In the genomic region with DNA sequence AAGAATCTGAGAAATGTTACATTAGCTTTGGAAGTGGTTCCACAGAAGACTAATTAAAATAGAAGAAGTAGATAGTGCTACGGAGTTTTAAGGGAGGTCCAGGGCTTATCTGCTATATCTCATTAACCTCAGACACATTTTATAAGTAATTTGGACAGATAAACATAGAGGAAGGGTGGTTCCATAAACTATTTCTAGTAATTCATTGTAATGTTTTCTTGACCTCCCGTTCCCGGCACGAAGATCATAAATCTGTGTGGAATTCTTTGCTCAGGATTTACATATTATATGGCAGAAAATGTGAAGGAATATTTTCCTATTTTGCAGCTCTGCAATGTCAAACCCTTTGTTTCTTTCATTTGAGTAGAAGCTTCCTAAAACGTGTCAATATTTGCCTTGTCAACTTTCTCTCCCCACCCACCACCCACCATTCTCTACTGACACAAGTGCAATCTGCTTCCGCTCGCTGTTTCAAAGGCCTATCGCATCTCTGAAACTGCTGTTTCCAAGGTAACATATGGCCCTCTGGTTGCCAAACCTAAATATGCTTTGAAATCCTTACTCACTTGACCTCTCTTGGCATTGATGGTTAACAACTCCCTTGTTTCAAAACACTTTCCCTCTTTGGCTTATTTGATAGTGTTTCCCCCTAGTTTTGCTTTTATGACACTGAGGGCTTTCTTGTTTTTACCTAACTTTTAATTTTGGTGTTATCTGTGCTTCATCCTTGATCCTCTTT, we compare ENCODE assay signal across 25 cellular contexts.
A peak's percentile ranks its signal among the peaks of the same experiment; 100 is the strongest.
DNase-seq lines count a peak whose midpoint lies in the region; ATAC-seq and TF ChIP-seq lines count a peak whose summit lies in the region.
"Had no signal": no experiment of that assay in that cellular context is flagged by ENCODE, and none has a peak within 500 bp of the region (broad histone marks: within the 10 kb centered on the region; RNA-seq: fewer than 3 reads in every experiment).

No MANE protein-coding gene starts in this region.

- TF ChIP-seq CTCF in DND-41 (IDR thresholded peaks at IDR 0.05; ENCODE audit: borderline replicate concordance, extremely low read depth, low read length, poor library complexity, severe bottlenecking): no peak

- H2AFZ ChIP-seq in DND-41 (ENCODE audit: low read depth, low read length): peak overlapping the region; percentile 49; the same call in 1 of the 2 replicates

- H3K4me3 ChIP-seq in DND-41 (ENCODE audit: low read depth in 1 of 2, low read length in 2 of 2): no peak overlapping the region
- H3K4me3 ChIP-seq: HAP-1, heart right ventricle, K562, pancreas, SJCRH30 had no signal

- H3K9ac ChIP-seq in DND-41 (ENCODE audit: low read depth, low read length): no peak overlapping the region

- ATAC-seq in DND-41 (ENCODE audit: insufficient read depth, low read depth): no peak
- ATAC-seq in HG03025 (IDR thresholded peaks at IDR 0.05; ENCODE audit: low FRiP score, unreplicated experiment): no peak
- ATAC-seq: heart right ventricle, K562, pancreas, right cardiac atrium had no signal

- H3K27ac ChIP-seq in DND-41 (ENCODE audit: low read length): no peak overlapping the region
- H3K27ac ChIP-seq: 22Rv1, heart right ventricle, pancreas, SJCRH30 had no signal

- no peaks in the 10 kb centered on the region for H3K36me3 ChIP-seq in DND-41 (ENCODE audit: insufficient read depth, low read length)
- H3K36me3 ChIP-seq: HAP-1, heart right ventricle, pancreas, SJCRH30 had no signal

- no peaks in the 10 kb centered on the region for H4K20me1 ChIP-seq in DND-41 (ENCODE audit: insufficient read depth, low read length)

- H3K79me2 ChIP-seq in DND-41 (ENCODE audit: insufficient read depth, low read length): no peaks in the 10 kb centered on the region

- peaks cover 13% of the 10 kb centered on the region for H3K4me1 ChIP-seq in DND-41 (ENCODE audit: insufficient read depth, low read length)
- H3K4me1 ChIP-seq: HAP-1, pancreas, SJCRH30 had no signal

- H3K9me3 ChIP-seq in DND-41 (ENCODE audit: insufficient read depth, low read length, severe bottlenecking): no peaks in the 10 kb centered on the region
- H3K9me3 ChIP-seq: HAP-1, heart right ventricle, pancreas, SJCRH30 had no signal

- no peak overlapping the region for H3K4me2 ChIP-seq in DND-41 (ENCODE audit: insufficient read depth, low read length)

- H3K27me3 ChIP-seq in DND-41 (ENCODE audit: insufficient read depth, low read length, poor library complexity): no peaks in the 10 kb centered on the region
- H3K27me3 ChIP-seq: heart right ventricle, pancreas, SJCRH30 had no signal

- DNase-seq in DMS 273 (lab: John Stamatoyannopoulos, UW; ENCODE audit: unreplicated experiment) (peak; percentile 69), DMS 273 treated with DMSO at 0.1 percent for 48 hours (lab: John Stamatoyannopoulos, UW) (no peak), DND-41 (no peak), SHP77 (lab: John Stamatoyannopoulos, UW) (peak; percentile 73 to 78), left kidney (ENCODE audit: low read depth, low spot score) (peak; percentile 15), SKM-1 (lab: John Stamatoyannopoulos, UW; ENCODE audit: unreplicated experiment) (no peak), retina (no peak)
- DNase-seq: activated CD4-positive, alpha-beta T cell treated with anti-CD3 and anti-CD28 coated beads, Interleukin-2, amount 50 U/mL, for 48 hours; activated naive CD4-positive, alpha-beta T cell treated with anti-CD3 and anti-CD28 coated beads, Interleukin-2, amount 10 ng/mL, durations not matched to agents 7 days and 5 days; amygdala; CD4-positive, CD25-positive, alpha-beta regulatory T cell; DMS79; GF-D8; heart right ventricle; kidney glomerular epithelial cell; NCI-H510A treated with DMSO at 0.1 percent for 48 hours; nephron progenitor cell; pancreas; right cardiac atrium; SJCRH30; stimulated activated CD4-positive, alpha-beta T cell treated with anti-CD3 and anti-CD28 coated beads, Interleukin-2, amount 100 ng/mL, for 48 hours had no signal

Comparison
In these comparisons a context has a peak if more than half of its experiments do, and no peak if none do; other contexts are left out.
1. DNase-seq: peak in DMS 273 (single experiment), SHP77 (2 of 2) and left kidney (single experiment); none in DMS 273 treated with DMSO at 0.1 percent for 48 hours (single experiment), DND-41 (single experiment), SKM-1 (single experiment) and retina (single experiment).